21 cellular contexts compared by ENCODE assay signal in the genomic region with DNA sequence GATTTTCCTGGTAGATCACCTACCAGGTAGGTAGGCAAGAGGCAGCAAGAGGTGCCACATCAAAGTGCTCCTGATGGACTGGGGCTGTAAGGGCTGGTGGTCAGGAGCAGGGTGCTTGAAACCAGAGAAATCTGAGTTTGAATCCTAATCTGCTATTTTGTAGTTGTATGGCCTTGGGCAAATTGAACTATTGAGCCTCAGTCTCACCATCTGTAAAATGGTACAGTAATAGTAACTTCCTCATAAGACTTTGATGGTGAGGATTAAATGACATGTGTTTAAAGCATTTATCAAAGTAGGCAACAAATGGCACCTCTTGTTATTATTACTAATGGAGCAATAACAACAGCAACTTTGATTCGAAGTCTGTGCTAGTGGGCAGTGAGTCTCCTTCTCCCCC. TPM values are rescaled to one million over a fixed set of nuclear protein-coding genes. Genes with fewer than 3 reads are reported as not detected.
DNase-seq lines count a peak whose midpoint lies in the region; ATAC-seq and TF ChIP-seq lines count a peak whose summit lies in the region.
"Had no signal": no experiment of that assay in that cellular context is flagged by ENCODE, and none has a peak within 500 bp of the region (broad histone marks: within the 10 kb centered on the region; RNA-seq: fewer than 3 reads in every experiment).

No MANE protein-coding gene starts in this region.

- no peak for DNase-seq in right atrium auricular region (ENCODE audit: low spot score)
- DNase-seq in cardiac septum (ENCODE audit: low spot score): no peak
- DNase-seq in body of pancreas: no peak
- no peak for DNase-seq in neuronal stem cell (ENCODE audit: low spot score)
- no peak for DNase-seq in transverse colon
- no peak for DNase-seq in HFFc6
- no peak for DNase-seq in NCI-H82 (lab: John Stamatoyannopoulos, UW)
- DNase-seq in globus pallidus (ENCODE audit: low spot score): no peak
- DNase-seq: activated CD4-positive, alpha-beta T cell treated with anti-CD3 and anti-CD28 coated beads for 48 hours; activated naive CD4-positive, alpha-beta T cell treated with Interleukin-2 at 50 U/mL for 16 hours; activated T-cell treated with anti-CD3 and anti-CD28 coated beads, Interleukin-2, amount 50 U/mL, for 72 hours; amniotic stem cell; DMS79; glutamatergic neuron; GM23248; NCI-H2171 treated with DMSO at 0.1 percent for 48 hours; NCI-H526; T-helper 2 cell had no signal

- H2AFZ ChIP-seq in neuronal stem cell (ENCODE audit: low read length): no peak overlapping the region
- H2AFZ ChIP-seq: GM23248 had no signal

- no peak overlapping the region for H3K4ac ChIP-seq in neuronal stem cell (ENCODE audit: low read length)

- H2BK15ac ChIP-seq in neuronal stem cell (ENCODE audit: low read length): no peak overlapping the region

- H3K27ac ChIP-seq in right atrium auricular region: peak overlapping the region; percentile 67 to 77
- peak overlapping the region; percentile 87 to 97 (median 92) for H3K27ac ChIP-seq in body of pancreas
- no peak overlapping the region for H3K27ac ChIP-seq in neuronal stem cell (replicated peaks; ENCODE audit: low read length)
- H3K27ac ChIP-seq in transverse colon: peak overlapping the region; percentile 74 to 76 (median 75)
- H3K27ac ChIP-seq: GM23248, SK-N-MC had no signal

- peak overlapping the region; percentile 50 for H2AK5ac ChIP-seq in neuronal stem cell (ENCODE audit: low read depth, low read length)

- no peaks in the 10 kb centered on the region; the same call in 1 of the 2 replicates for H3K27me3 Mint-ChIP-seq in HFFc6 (ENCODE audit: insufficient read depth)

- H3K36me3 ChIP-seq in right atrium auricular region (peaks cover 26% of the 10 kb centered on the region), body of pancreas (replicated peaks in 1 of 2; ENCODE audit: insufficient read depth in 1 of 2, low read depth in 2 of 2) (no peaks in the 10 kb centered on the region), neuronal stem cell (replicated peaks in 1 of 2; ENCODE audit: control insufficient read depth in 2 of 2, insufficient read depth in 2 of 2, low read length in 2 of 2) (peaks cover 0 to 7% of the 10 kb centered on the region in 2 donors), transverse colon (peaks cover 0 to 7% (median 2%) of the 10 kb centered on the region in 4 donors)

- intact Hi-C loops in cardiac septum (cut with DNase I): no loop called here
- intact Hi-C loops in body of pancreas (cut with DNase I): no loop called here
- intact Hi-C loops in transverse colon (cut with DNase I; ENCODE audit: low total_unique reads): no loop called here

- H4K8ac ChIP-seq in neuronal stem cell (ENCODE audit: low read depth, low read length): no peak overlapping the region

- no peak for TF ChIP-seq EP300 in transverse colon (IDR thresholded peaks at IDR 0.05; ENCODE audit: low read depth)

- 67 to 100% methylated on average over 1 of the region's 1 CpG for WGBS in body of pancreas, 2 donors
- no CpG with 5 or more reads among the region's 1 CpG for WGBS in neuronal stem cell (ENCODE audit: extremely low coverage in 2 of 2, insufficient read length in 2 of 2, insufficient replicate concordance in 1 of 2), 2 donors
- 100% methylated on average over 1 of the region's 1 CpG; no CpG with 5 or more reads in 1 of the 2 donors for WGBS in transverse colon (ENCODE audit: low coverage in 1 of 2), 2 donors

- H3K4me1 ChIP-seq in right atrium auricular region (peaks cover 0 to 71% of the 10 kb centered on the region in 2 donors), body of pancreas (peaks cover 66% of the 10 kb centered on the region), neuronal stem cell (ENCODE audit: control insufficient read depth in 2 of 2, insufficient read depth in 1 of 2, low read depth in 1 of 2, low read length in 2 of 2) (peaks cover 18 to 32% of the 10 kb centered on the region in 2 donors), transverse colon (peaks cover 19 to 58% (median 31%) of the 10 kb centered on the region in 4 donors)

- TF ChIP-seq POLR2A in body of pancreas (IDR thresholded peaks at IDR 0.05) (no peak), transverse colon (IDR thresholded peaks at IDR 0.05) (no peak)

- H3K4me3 Mint-ChIP-seq in HFFc6: no peak overlapping the region
- H3K4me3 Mint-ChIP-seq: activated T-cell treated with anti-CD3 and anti-CD28 coated beads, Interleukin-2, amount 50 U/mL, for 72 hours; nephron had no signal

- peaks cover 31% of the 10 kb centered on the region for H3K4me1 Mint-ChIP-seq in HFFc6 (ENCODE audit: low read depth)

- no peak overlapping the region for H3K14ac ChIP-seq in neuronal stem cell (ENCODE audit: low read length)

- ATAC-seq in body of pancreas: no peak
- ATAC-seq: activated T-cell treated with anti-CD3 and anti-CD28 coated beads, Interleukin-2, amount 50 U/mL, for 72 hours had no signal

- H3K18ac ChIP-seq in neuronal stem cell (ENCODE audit: low read length): peak overlapping the region; percentile 27

- no peak overlapping the region for H4K91ac ChIP-seq in neuronal stem cell (ENCODE audit: low read depth, low read length, poor library complexity)

- H3K79me1 ChIP-seq in neuronal stem cell (ENCODE audit: low read depth, low read length): no peaks in the 10 kb centered on the region

- no peaks in the 10 kb centered on the region for H3K27me3 ChIP-seq in right atrium auricular region
- H3K27me3 ChIP-seq in body of pancreas: no peaks in the 10 kb centered on the region
- H3K27me3 ChIP-seq in neuronal stem cell (ENCODE audit: control insufficient read depth in 3 of 3, insufficient read depth in 3 of 3, low read depth in 1 of 3, low read length in 3 of 3): no peaks in the 10 kb centered on the region
- no peaks in the 10 kb centered on the region for H3K27me3 ChIP-seq in transverse colon

- in situ Hi-C loops in transverse colon (cut with MboI; ENCODE audit: low pct_ligation_motif_present in 1 of 4, low pct_unique_long_range_greater_than_20kb in 1 of 4, low sequenced_read_pairs in 3 of 4): no loop called here

- H3K9me3 ChIP-seq in right atrium auricular region (no peaks in the 10 kb centered on the region), body of pancreas (no peaks in the 10 kb centered on the region), neuronal stem cell (replicated peaks in 1 of 2; ENCODE audit: control insufficient read depth in 2 of 2, insufficient read depth in 1 of 2, low read depth in 1 of 2, low read length in 2 of 2) (no peaks in the 10 kb centered on the region), transverse colon (no peaks in the 10 kb centered on the region)
- H3K9me3 ChIP-seq: A549 had no signal

- peaks cover 33% of the 10 kb centered on the region for H3K36me3 Mint-ChIP-seq in HFFc6 (ENCODE audit: low read depth)

- peak overlapping the region; percentile 33 for H2BK5ac ChIP-seq in neuronal stem cell (ENCODE audit: low read length)

- no peak overlapping the region for H3K27ac Mint-ChIP-seq in HFFc6
- H3K27ac Mint-ChIP-seq: activated T-cell treated with anti-CD3 and anti-CD28 coated beads, Interleukin-2, amount 50 U/mL, for 72 hours had no signal

- no peak overlapping the region for H3K4me3 ChIP-seq in right atrium auricular region
- no peak overlapping the region for H3K4me3 ChIP-seq in body of pancreas
- H3K4me3 ChIP-seq in neuronal stem cell (ENCODE audit: low read length in 2 of 2): no peak overlapping the region
- H3K4me3 ChIP-seq in transverse colon: no peak overlapping the region
- H3K4me3 ChIP-seq: A549, GM23248, SK-N-MC had no signal

- H3K9me3 Mint-ChIP-seq in HFFc6: no peaks in the 10 kb centered on the region
- H3K9me3 Mint-ChIP-seq: activated T-cell treated with anti-CD3 and anti-CD28 coated beads, Interleukin-2, amount 50 U/mL, for 72 hours; nephron had no signal

- H3K23ac ChIP-seq in neuronal stem cell (ENCODE audit: low read depth, low read length, poor library complexity): no peak overlapping the region

- H3K9ac ChIP-seq in neuronal stem cell (ENCODE audit: low read depth, low read length, poor library complexity): no peak overlapping the region
- H3K9ac ChIP-seq: GM23248 had no signal

- H3K4me2 ChIP-seq in neuronal stem cell (ENCODE audit: insufficient read depth, low read length, poor library complexity, severe bottlenecking): no peak overlapping the region
- H3K4me2 ChIP-seq: A549 had no signal

- no peak overlapping the region for H2BK120ac ChIP-seq in neuronal stem cell (ENCODE audit: low read depth, low read length)

- TF ChIP-seq CTCF in right atrium auricular region (IDR thresholded peaks at IDR 0.05): no peak
- TF ChIP-seq CTCF in body of pancreas (IDR thresholded peaks at IDR 0.05): no peak
- no peak for TF ChIP-seq CTCF in transverse colon (IDR thresholded peaks at IDR 0.05)
- TF ChIP-seq CTCF in HFFc6 (IDR thresholded peaks at IDR 0.05): no peak

- no peak overlapping the region for H2BK12ac ChIP-seq in neuronal stem cell (ENCODE audit: low read length)

RNA-seq across cellular contexts. Expression of a gene that starts 32.0 kb away (rescaled TPM):
- total RNA-seq in right atrium auricular region (10 to 100 TPM; 46.1 to 67.4 TPM), cardiac septum (13.4 TPM), body of pancreas (10 to 100 TPM; 16.8 to 17.9 TPM), transverse colon (100 to 1,000 TPM in 1 of 4 donors, 10 to 100 TPM in 3; 49.2 to 108 (median 57.8) TPM)
- 12.3 TPM for polyA plus RNA-seq in neuronal stem cell (2013, experiment 1 of 2)
- polyA plus RNA-seq in neuronal stem cell (2013, experiment 2 of 2): 12.4 TPM
- total RNA-seq in HFFc6 (2021; fragmentation: NEBNext Ultra II Directional; extraction: Animal tissue kit (Norgen Biotek cat#: 25700)): 10 to 100 TPM; 48.0 to 67.8 (median 61.8) TPM
